ENCODE assay signal across 8 cellular contexts in genomic region chr17:62627904-62628603, GRCh38. TPM values are rescaled to one million over a fixed set of nuclear protein-coding genes. Genes with fewer than 3 reads are reported as not detected.
DNase-seq lines count a peak whose midpoint lies in the region; ATAC-seq, FAIRE-seq and TF ChIP-seq lines count a peak whose summit lies in the region.

No MANE protein-coding gene starts in this region.

- no peak overlapping the region for H3K9ac ChIP-seq in OCI-LY1 (ENCODE audit: low read length)
- H3K9ac ChIP-seq in astrocyte (ENCODE audit: low read length), result peak overlapping the region; percentile 97

- H3K27ac Mint-ChIP-seq in astrocyte (ENCODE audit: unreplicated experiment), result peak overlapping the region; percentile 99

- WGBS in spleen, 5 donors, result 1 to 4% (median 2%) methylated on average over 33 to 61 of the region's 61 CpGs

- H3K36me3 ChIP-seq in OCI-LY1 (ENCODE audit: insufficient read depth, low read length) (no peaks in the 10 kb centered on the region; the same call in 1 of the 2 replicates), astrocyte (ENCODE audit: insufficient read depth, low read length) (no peaks in the 10 kb centered on the region), spleen (peaks cover 0 to 6% (median under 1%) of the 10 kb centered on the region in 6 donors)

- no peak overlapping the region for H2AFZ ChIP-seq in OCI-LY1 (ENCODE audit: low read length)
- H2AFZ ChIP-seq in astrocyte (ENCODE audit: low read depth, low read length), result peak overlapping the region; percentile 17

- H3F3A ChIP-seq in OCI-LY1 (ENCODE audit: insufficient read depth, low read length), result no peaks in the 10 kb centered on the region

- no peaks in the 10 kb centered on the region for H3K27me3 Mint-ChIP-seq in astrocyte (ENCODE audit: low read depth, unreplicated experiment)

- TF ChIP-seq CTCF in OCI-LY1 (IDR thresholded peaks at IDR 0.05; ENCODE audit: low read length) (no peak), astrocyte (IDR thresholded peaks at IDR 0.05; ENCODE audit: insufficient read depth, low read depth, low read length) (no peak), spleen (IDR thresholded peaks at IDR 0.05 in 8 of 11, conservative IDR thresholded peaks at IDR 0.05 in 3 of 11) (no peak)

- H3K4me1 Mint-ChIP-seq in astrocyte (ENCODE audit: low read depth, unreplicated experiment), result peaks cover 41% of the 10 kb centered on the region

- no peaks in the 10 kb centered on the region for H3K4me1 ChIP-seq in OCI-LY1 (ENCODE audit: insufficient read depth, low read length, severe bottlenecking)
- H3K4me1 ChIP-seq in astrocyte (ENCODE audit: insufficient read depth, low read length), result peaks cover 49% of the 10 kb centered on the region
- peaks cover 6 to 60% (median 39%) of the 10 kb centered on the region in 6 donors for H3K4me1 ChIP-seq in spleen

- H3K4me3 ChIP-seq in OCI-LY1 (ENCODE audit: low read depth, low read length, poor library complexity, severe bottlenecking) (no peak overlapping the region), astrocyte (ENCODE audit: insufficient read depth, low read depth, low read length) (peak overlapping the region; percentile 88), spleen (peak overlapping the region; percentile 31 to 76 (median 54))

- ATAC-seq in GM18517 (IDR thresholded peaks at IDR 0.05; ENCODE audit: unreplicated experiment) (no peak), GM19452 (IDR thresholded peaks at IDR 0.05; ENCODE audit: unreplicated experiment) (no peak)

- peak overlapping the region; percentile 99 for H3K4me3 Mint-ChIP-seq in astrocyte (ENCODE audit: unreplicated experiment)

- H3K79me2 ChIP-seq in OCI-LY1 (ENCODE audit: insufficient read depth, low read length) (no peaks in the 10 kb centered on the region), astrocyte (ENCODE audit: insufficient read depth, low read length) (peaks cover 62% of the 10 kb centered on the region)

- H3K36me3 Mint-ChIP-seq in astrocyte (ENCODE audit: low read depth, unreplicated experiment), result peaks cover 30% of the 10 kb centered on the region

- DNase-seq in NCI-H146 (lab: John Stamatoyannopoulos, UW) (peak; percentile 6), NCI-H146 treated with DMSO at 0.1 percent for 48 hours (lab: John Stamatoyannopoulos, UW; ENCODE audit: unreplicated experiment) (no peak), astrocyte (ENCODE audit: low read depth) (peak; percentile 65), iPS-NIHi11 (ENCODE audit: low spot score) (peak; percentile 29), spleen (no peak)

- TF ChIP-seq POLR2A in spleen (IDR thresholded peaks at IDR 0.05), result no peak

- no peaks in the 10 kb centered on the region for H3K9me3 Mint-ChIP-seq in astrocyte (ENCODE audit: unreplicated experiment)

- H3K9me2 ChIP-seq in OCI-LY1 (ENCODE audit: low read depth, low read length), result no peaks in the 10 kb centered on the region

- H3K27ac ChIP-seq in OCI-LY1 (ENCODE audit: low read depth, low read length, poor library complexity, severe bottlenecking), result no peak overlapping the region
- peak overlapping the region; percentile 95 for H3K27ac ChIP-seq in astrocyte (ENCODE audit: low read depth, low read length)
- peak overlapping the region; percentile 48 to 85 (median 78) for H3K27ac ChIP-seq in spleen

- no peaks in the 10 kb centered on the region for H4K20me1 ChIP-seq in OCI-LY1 (ENCODE audit: insufficient read depth, low read length)
- peaks cover 47% of the 10 kb centered on the region for H4K20me1 ChIP-seq in astrocyte (ENCODE audit: insufficient read depth, low read length)

- H3K27me3 ChIP-seq in OCI-LY1 (ENCODE audit: insufficient read depth, low read length) (no peaks in the 10 kb centered on the region; the same call in 1 of the 2 replicates), astrocyte (ENCODE audit: insufficient read depth, low read length) (no peaks in the 10 kb centered on the region), spleen (replicated peaks in 1 of 7) (peaks cover 0 to 47% (median 24%) of the 10 kb centered on the region in 7 donors)

- FAIRE-seq in astrocyte (lab: Jason Lieb, UNC), result no peak

- peak overlapping the region; percentile 23; the same call in 1 of the 2 replicates for H3K4me2 ChIP-seq in OCI-LY1 (ENCODE audit: low read length)
- peak overlapping the region; percentile 99 for H3K4me2 ChIP-seq in astrocyte (ENCODE audit: low read length)

- intact Hi-C loops in spleen (cut with DNase I; ENCODE audit: low total_unique reads), result no loop called here

- H3K9me3 ChIP-seq in OCI-LY1 (ENCODE audit: low read length), result no peaks in the 10 kb centered on the region
- no peaks in the 10 kb centered on the region for H3K9me3 ChIP-seq in astrocyte (ENCODE audit: insufficient read depth, low read depth, low read length)
- H3K9me3 ChIP-seq in spleen, result no peaks in the 10 kb centered on the region

RNA-seq across cellular contexts. Expression of gene MRC2, which starts 0.6 kb away (rescaled TPM):
- total RNA-seq in astrocyte (361 and 588 TPM in 2 replicates), spleen (10 to 100 TPM; 20.7 to 75.1 (median 41.3) TPM)
- polyA plus RNA-seq in spleen, result 10 to 100 TPM in 1 of 3 donors, 1 to 10 TPM in 2; 4.5 to 19.2 (median 6.0) TPM

Comparison
In these comparisons a context has a peak if more than half of its experiments do, and no peak if none do; other contexts are left out.
1. DNase-seq: peak in NCI-H146 (single experiment), astrocyte (single experiment) and iPS-NIHi11 (single experiment); none in NCI-H146 treated with DMSO at 0.1 percent for 48 hours (single experiment) and spleen (single experiment).